8 cellular contexts compared by ENCODE assay signal in genomic region chr11:65355776-65356393, GRCh38. TPM values are rescaled to one million over a fixed set of nuclear protein-coding genes. Genes with fewer than 3 reads are reported as not detected.
DNase-seq lines count a peak whose midpoint lies in the region; ATAC-seq, FAIRE-seq and TF ChIP-seq lines count a peak whose summit lies in the region.

No MANE protein-coding gene starts in this region.

- CTCF ChIA-PET in GM12878 (lab: Yijun Ruan, JAX): interaction anchor here (1.1 to 2.1 kb wide), 4 partner anchors 26 to 54 kb away, joined by 3 to 8 read pairs (median 3); partner anchors contain the start of gene SLC25A45

- H3K4me2 ChIP-seq in GM12878 (ENCODE audit: control insufficient read depth, insufficient read depth): peak overlapping the region; percentile 97
- H3K4me2 ChIP-seq in keratinocyte (ENCODE audit: control insufficient read depth, extremely low read depth, insufficient read depth, low read depth, low read length): peak overlapping the region; percentile 92

- H4K20me1 ChIP-seq in GM12878 (ENCODE audit: control insufficient read depth, insufficient read depth) (no peaks in the 10 kb centered on the region), keratinocyte (ENCODE audit: control insufficient read depth, extremely low read depth, insufficient read depth, low read length) (peaks cover 2% of the 10 kb centered on the region)

- in situ Hi-C loops in GM12878 (cut with MboI): no loop called here

- peaks cover 25% of the 10 kb centered on the region for H3K4me1 Mint-ChIP-seq in stimulated activated naive CD8-positive, alpha-beta T cell treated with anti-CD3 and anti-CD28 coated beads, Interleukin-15, amount 100 ng/mL, for 72 hours

- intact Hi-C loops in GM12878 (cut with micrococcal nuclease; ENCODE audit: unreplicated experiment): no loop called here

- 86% methylated on average over 35 of the region's 35 CpGs for WGBS in GM12878 (ENCODE audit: insufficient coverage, insufficient replicate concordance, low lambda C conversion rate, missing lambda C conversion rate)

- H3K9me3 ChIP-seq in GM12878 (replicated peaks; ENCODE audit: control insufficient read depth, insufficient read depth, low read length) (no peaks in the 10 kb centered on the region), keratinocyte (ENCODE audit: control insufficient read depth, low read depth, low read length) (no peaks in the 10 kb centered on the region)

- H3K4me1 ChIP-seq in GM12878 (ENCODE audit: control insufficient read depth, insufficient read depth, low read length) (peaks cover 4% of the 10 kb centered on the region), keratinocyte (ENCODE audit: control insufficient read depth, extremely low read depth, insufficient read depth, low read length) (peaks cover 12% of the 10 kb centered on the region)

- TF ChIP-seq POLR2A in GM12878 (IDR thresholded peaks at IDR 0.05; ENCODE audit: low read depth, low read length): no peak

- TF ChIP-seq RAD21 in GM12878 (IDR thresholded peaks at IDR 0.05; ENCODE audit: insufficient read depth, low read depth, low read length): no peak

- no peak overlapping the region for H3K27ac ChIP-seq in GM12878 (ENCODE audit: control insufficient read depth, insufficient read depth)
- H3K27ac ChIP-seq in keratinocyte (ENCODE audit: control insufficient read depth, insufficient read depth, low read length): no peak overlapping the region

- H3K9ac ChIP-seq in GM12878 (ENCODE audit: control insufficient read depth, insufficient read depth, low read length): no peak overlapping the region
- H3K9ac ChIP-seq in keratinocyte (ENCODE audit: control insufficient read depth, extremely low read depth, insufficient read depth, low read length): peak overlapping the region; percentile 41

- H3K79me2 ChIP-seq in GM12878 (ENCODE audit: control insufficient read depth, insufficient read depth, low read length) (no peaks in the 10 kb centered on the region), keratinocyte (ENCODE audit: control insufficient read depth, insufficient read depth, low read length) (no peaks in the 10 kb centered on the region)

- POLR2A ChIA-PET in GM12878 (lab: Charles Lee): interaction anchor here (0.6 to 2.0 kb wide), 2 partner anchors 22 to 87 kb away, joined by 3 to 7 read pairs; partner anchors contain the start of gene DPF2

- H2AFZ ChIP-seq in GM12878 (ENCODE audit: control insufficient read depth, low read depth, low read length) (no peak overlapping the region), keratinocyte (ENCODE audit: control insufficient read depth, low read length) (peak overlapping the region; percentile 65)

- dilution Hi-C loops in keratinocyte (cut with MboI; ENCODE audit: extremely low pct_ligation_motif_present, low sequenced_read_pairs): no loop called here

- BruUV-seq in GM12878 (replicated peaks; lab: Mats Ljungman, UMichigan): no TSS peak

- peak overlapping the region; percentile 89; the same call in 1 of the 2 replicates for H3K4me3 ChIP-seq in GM12878
- H3K4me3 ChIP-seq in keratinocyte (ENCODE audit: control insufficient read depth in 2 of 3, extremely low read depth in 1 of 3, insufficient read depth in 2 of 3, low read depth in 1 of 3, low read length in 3 of 3): peak overlapping the region; percentile 37 to 68 (median 38)

- RAD21 ChIA-PET in GM12878 (lab: Charles Lee; ENCODE audit: unreplicated experiment): interaction anchor here (1.1 to 1.5 kb wide), 2 partner anchors 21 to 22 kb away, joined by 3 read pairs; partner anchors contain the start of gene DPF2

- no peaks in the 10 kb centered on the region for H3K9me1 ChIP-seq in keratinocyte (ENCODE audit: control insufficient read depth, extremely low read depth, insufficient read depth, low read length)

- peak overlapping the region in 1 of 2 donors; percentile 1 for H3K27ac Mint-ChIP-seq in stimulated activated naive CD8-positive, alpha-beta T cell treated with anti-CD3 and anti-CD28 coated beads, Interleukin-15, amount 100 ng/mL, for 72 hours

- TF ChIP-seq CTCF in GM12878 (IDR thresholded peaks at IDR 0.05 in 2 of 3, conservative IDR thresholded peaks at IDR 0.05 in 1 of 3; ENCODE audit: control insufficient read depth in 2 of 3, extremely low read depth in 1 of 3, insufficient read depth in 1 of 3, low read depth in 3 of 3, low read length in 3 of 3) (no peak), keratinocyte (optimal IDR thresholded peaks at IDR 0.05 in 1 of 3, IDR thresholded peaks at IDR 0.05 in 1 of 3, conservative IDR thresholded peaks at IDR 0.05 in 1 of 3; ENCODE audit: extremely low read depth in 1 of 3, insufficient read depth in 2 of 3, low read length in 3 of 3) (no peak)

- FAIRE-seq in GM12878 (lab: Jason Lieb, UNC): no peak
- FAIRE-seq in keratinocyte (lab: Jason Lieb, UNC): no peak

- H3K9me3 Mint-ChIP-seq in stimulated activated naive CD8-positive, alpha-beta T cell treated with anti-CD3 and anti-CD28 coated beads, Interleukin-15, amount 100 ng/mL, for 72 hours: no peaks in the 10 kb centered on the region

- H3K27me3 ChIP-seq in GM12878 (replicated peaks in 1 of 2; ENCODE audit: control insufficient read depth in 2 of 2, insufficient read depth in 2 of 2, low read length in 1 of 2) (0 out of 4 replicates have a peak, but pooled peaks cover 0 to 3% of the 10 kb centered on the region in 2 experiments), keratinocyte (ENCODE audit: control insufficient read depth, extremely low read depth, insufficient read depth, low read length) (peaks cover 19% of the 10 kb centered on the region)

- ATAC-seq in GM12878: no peak
- ATAC-seq in stimulated activated naive CD8-positive, alpha-beta T cell treated with anti-CD3 and anti-CD28 coated beads, Interleukin-15, amount 100 ng/mL, for 72 hours: no peak

- SMC1A ChIA-PET in GM12878 (lab: Charles Lee; ENCODE audit: uncharacterized antibody, unreplicated experiment): interaction anchor here (0.8 kb wide), 2 partner anchors 155 to 216 kb away, joined by 3 read pairs; no protein-coding TSS in a partner anchor

- peak overlapping the region; percentile 92 to 95 for H3K4me3 Mint-ChIP-seq in stimulated activated naive CD8-positive, alpha-beta T cell treated with anti-CD3 and anti-CD28 coated beads, Interleukin-15, amount 100 ng/mL, for 72 hours

- peaks cover 6% of the 10 kb centered on the region for H3K27me3 Mint-ChIP-seq in stimulated activated naive CD8-positive, alpha-beta T cell treated with anti-CD3 and anti-CD28 coated beads, Interleukin-15, amount 100 ng/mL, for 72 hours

- DNase-seq in LHCN-M2 (ENCODE audit: low read depth): peak; percentile 45
- DNase-seq in GM12878 (ENCODE audit: low read depth, low spot score): no peak
- no peak for DNase-seq in keratinocyte (ENCODE audit: low read depth, low spot score)
- no peak for DNase-seq in stimulated activated naive CD8-positive, alpha-beta T cell treated with anti-CD3 and anti-CD28 coated beads, Interleukin-15, amount 100 ng/mL, for 72 hours
- DNase-seq in GF-D8 (lab: John Stamatoyannopoulos, UW): no peak
- DNase-seq in SW 1271 (lab: John Stamatoyannopoulos, UW): no peak
- DNase-seq in NCI-H146 treated with DMSO at 0.1 percent for 48 hours (lab: John Stamatoyannopoulos, UW; ENCODE audit: unreplicated experiment): no peak
- no peak for DNase-seq in NCI-H2029 treated with DMSO at 0.1 percent for 48 hours (lab: John Stamatoyannopoulos, UW)

- TF ChIP-seq EP300 in GM12878 (IDR thresholded peaks at IDR 0.05; ENCODE audit: borderline replicate concordance in 1 of 2, control insufficient read depth in 1 of 2, low read depth in 2 of 2, low read length in 2 of 2): no peak

- H3K36me3 ChIP-seq in GM12878 (ENCODE audit: control insufficient read depth in 2 of 2, insufficient read depth in 2 of 2, low read length in 1 of 2) (peaks cover 9 to 13% of the 10 kb centered on the region in 2 experiments; a peak in 3 of 4 replicates), keratinocyte (ENCODE audit: control insufficient read depth in 2 of 2, extremely low read depth in 1 of 2, insufficient read depth in 2 of 2, low read length in 2 of 2) (peaks cover 6 to 9% of the 10 kb centered on the region in 2 experiments)

RNA-seq across cellular contexts. Expression of gene TIGD3, which starts 1.3 kb away (rescaled TPM):
- total RNA-seq in LHCN-M2 (2014; rRNA removed) (0.26 and 0.29 TPM in 2 replicates), GM12878 (2014; rRNA removed) (1.3 and 1.4 TPM in 2 replicates), GM12878 (2014; rRNA removed; fragmentation: Illumina TruSeq; extraction: Trizol) (0.18 and 0.49 TPM in 2 replicates), GM12878 (2021) (1.2 and 1.3 TPM in 2 replicates)
- polyA plus RNA-seq in LHCN-M2 (2012): 0.13 TPM
- 0.79 and 1.3 TPM in 2 replicates for total RNA-seq in GM12878 (2013; cell fraction: nucleolus; rRNA removed)
- 0.33 TPM for polyA plus RNA-seq in GM12878 (2011; ENCODE audit: low read depth)
- polyA plus RNA-seq in GM12878 (2011; rRNA removed) (0.20 and 0.41 TPM in 2 replicates), GM12878 (2014; fragmentation: Illumina TruSeq; extraction: Trizol) (0.25 and 0.52 TPM in 2 replicates), GM12878 (2014; fragmentation: Nextera tagmentation; extraction: Ambion mirVana) (under 1 TPM; 0.13 TPM), GM12878 (2014; rRNA removed) (0.66 and 1.00 TPM in 2 replicates), GM12878 (2016; fragmentation: Nextera tagmentation; extraction: Ambion mirVana) (under 1 TPM; 0.64 to 0.95 TPM), keratinocyte (0.04 to 0.05 TPM in 2 of 3 replicates, not detected in the other)
- 0.37 and 0.59 TPM in 2 replicates for polyA plus RNA-seq in GM12878 (2011; cell fraction: cytosol; rRNA removed)
- polyA plus RNA-seq in GM12878 (2011; cell fraction: nucleus; rRNA removed): 0.96 and 1.4 TPM in 2 replicates
- 0.50 and 0.94 TPM in 2 replicates for polyA plus RNA-seq in GM12878 (2012)
- polyA minus RNA-seq in GM12878 (2011; rRNA and poly(A)+ RNA removed): 0.44 and 0.82 TPM in 2 replicates
- polyA minus RNA-seq in GM12878 (2011; cell fraction: cytosol; rRNA and poly(A)+ RNA removed): not detected in 2 replicates
- polyA minus RNA-seq in GM12878 (2011; cell fraction: nucleus; rRNA and poly(A)+ RNA removed): 0.24 and 0.67 TPM in 2 replicates
- polyA plus RNA-seq in keratinocyte (2011; ENCODE audit: low read depth): 0.56 TPM
- 0.05 TPM in 1 of 2 replicates, not detected in the other for polyA plus RNA-seq in keratinocyte (2011; cell fraction: cytosol; rRNA removed)
- 0.23 and 0.32 TPM in 2 replicates for polyA plus RNA-seq in keratinocyte (2011; cell fraction: nucleus; rRNA removed)
- 0.05 and 0.23 TPM in 2 replicates for polyA plus RNA-seq in keratinocyte (2012; ENCODE audit: low replicate concordance)
- not detected in 3 replicates for polyA minus RNA-seq in keratinocyte
- not detected for polyA minus RNA-seq in keratinocyte (2011; cell fraction: cytosol; rRNA and poly(A)+ RNA removed)
- not detected in 2 replicates for polyA minus RNA-seq in keratinocyte (2011; cell fraction: nucleus; rRNA and poly(A)+ RNA removed)

RNA-seq across cellular contexts. Expression of gene DPF2, which starts 22.2 kb away (rescaled TPM):
- total RNA-seq in LHCN-M2 (2014; rRNA removed) (32.1 and 41.6 TPM in 2 replicates), GM12878 (2014; rRNA removed) (34.0 and 36.2 TPM in 2 replicates), GM12878 (2014; rRNA removed; fragmentation: Illumina TruSeq; extraction: Trizol) (27.5 and 27.9 TPM in 2 replicates), GM12878 (2021) (49.2 and 57.3 TPM in 2 replicates)
- polyA plus RNA-seq in LHCN-M2 (2012): 34.4 TPM
- total RNA-seq in GM12878 (2013; cell fraction: nucleolus; rRNA removed): 54.0 and 61.9 TPM in 2 replicates
- 20.0 TPM for polyA plus RNA-seq in GM12878 (2011; ENCODE audit: low read depth)
- polyA plus RNA-seq in GM12878 (2011; rRNA removed) (24.3 and 29.4 TPM in 2 replicates), GM12878 (2014; fragmentation: Illumina TruSeq; extraction: Trizol) (44.0 and 54.1 TPM in 2 replicates), GM12878 (2014; fragmentation: Nextera tagmentation; extraction: Ambion mirVana) (10 to 100 TPM; 14.7 to 15.0 TPM), GM12878 (2014; rRNA removed) (32.0 and 33.1 TPM in 2 replicates), GM12878 (2016; fragmentation: Nextera tagmentation; extraction: Ambion mirVana) (10 to 100 TPM; 56.8 to 60.0 TPM), keratinocyte (14.5 to 43.9 TPM (median 16.8 TPM) in 3 replicates)
- 40.3 and 53.9 TPM in 2 replicates for polyA plus RNA-seq in GM12878 (2011; cell fraction: cytosol; rRNA removed)
- 79.8 and 81.5 TPM in 2 replicates for polyA plus RNA-seq in GM12878 (2011; cell fraction: nucleus; rRNA removed)
- 37.2 and 38.7 TPM in 2 replicates for polyA plus RNA-seq in GM12878 (2012)
- 28.1 and 45.1 TPM in 2 replicates for polyA minus RNA-seq in GM12878 (2011; rRNA and poly(A)+ RNA removed)
- 15.8 and 23.3 TPM in 2 replicates for polyA minus RNA-seq in GM12878 (2011; cell fraction: cytosol; rRNA and poly(A)+ RNA removed)
- polyA minus RNA-seq in GM12878 (2011; cell fraction: nucleus; rRNA and poly(A)+ RNA removed): 19.9 and 34.4 TPM in 2 replicates
- polyA plus RNA-seq in keratinocyte (2011; ENCODE audit: low read depth): 15.6 TPM
- 25.9 and 28.3 TPM in 2 replicates for polyA plus RNA-seq in keratinocyte (2011; cell fraction: cytosol; rRNA removed)
- polyA plus RNA-seq in keratinocyte (2011; cell fraction: nucleus; rRNA removed): 62.6 and 66.3 TPM in 2 replicates
- polyA plus RNA-seq in keratinocyte (2012; ENCODE audit: low replicate concordance): 26.6 and 28.8 TPM in 2 replicates
- 23.0 to 75.8 TPM (median 23.5 TPM) in 3 replicates for polyA minus RNA-seq in keratinocyte
- polyA minus RNA-seq in keratinocyte (2011; cell fraction: cytosol; rRNA and poly(A)+ RNA removed): 19.8 TPM
- polyA minus RNA-seq in keratinocyte (2011; cell fraction: nucleus; rRNA and poly(A)+ RNA removed): 15.9 and 26.8 TPM in 2 replicates

RNA-seq across cellular contexts. Expression of gene SLC25A45, which starts 26.6 kb away (rescaled TPM):
- 1.4 and 2.3 TPM in 2 replicates for total RNA-seq in LHCN-M2 (2014; rRNA removed)
- polyA plus RNA-seq in LHCN-M2 (2012): 1.5 TPM
- 23.1 and 23.7 TPM in 2 replicates for total RNA-seq in GM12878 (2013; cell fraction: nucleolus; rRNA removed)
- total RNA-seq in GM12878 (2014; rRNA removed): 19.4 and 22.8 TPM in 2 replicates
- 10.8 and 13.1 TPM in 2 replicates for total RNA-seq in GM12878 (2014; rRNA removed; fragmentation: Illumina TruSeq; extraction: Trizol)
- 28.6 and 29.1 TPM in 2 replicates for total RNA-seq in GM12878 (2021)
- 10.7 TPM for polyA plus RNA-seq in GM12878 (2011; ENCODE audit: low read depth)
- polyA plus RNA-seq in GM12878 (2011; rRNA removed): 9.2 and 15.4 TPM in 2 replicates
- polyA plus RNA-seq in GM12878 (2011; cell fraction: cytosol; rRNA removed): 20.7 and 25.7 TPM in 2 replicates
- polyA plus RNA-seq in GM12878 (2011; cell fraction: nucleus; rRNA removed): 46.7 and 57.3 TPM in 2 replicates
- polyA plus RNA-seq in GM12878 (2012): 17.8 and 25.4 TPM in 2 replicates
- 15.5 and 17.8 TPM in 2 replicates for polyA plus RNA-seq in GM12878 (2014; fragmentation: Illumina TruSeq; extraction: Trizol)
- 1 to 10 TPM; 4.1 to 9.7 TPM for polyA plus RNA-seq in GM12878 (2014; fragmentation: Nextera tagmentation; extraction: Ambion mirVana)
- polyA plus RNA-seq in GM12878 (2014; rRNA removed): 33.7 and 35.5 TPM in 2 replicates
- polyA plus RNA-seq in GM12878 (2016; fragmentation: Nextera tagmentation; extraction: Ambion mirVana): 10 to 100 TPM; 31.0 to 35.2 TPM
- 3.9 and 9.1 TPM in 2 replicates for polyA minus RNA-seq in GM12878 (2011; rRNA and poly(A)+ RNA removed)
- 1.9 and 4.7 TPM in 2 replicates for polyA minus RNA-seq in GM12878 (2011; cell fraction: cytosol; rRNA and poly(A)+ RNA removed)
- 6.6 and 8.6 TPM in 2 replicates for polyA minus RNA-seq in GM12878 (2011; cell fraction: nucleus; rRNA and poly(A)+ RNA removed)
- 0.20 to 0.46 TPM (median 0.25 TPM) in 3 replicates for polyA plus RNA-seq in keratinocyte
- polyA plus RNA-seq in keratinocyte (2011; ENCODE audit: low read depth): 0.25 TPM
- polyA plus RNA-seq in keratinocyte (2011; cell fraction: cytosol; rRNA removed): 0.10 and 0.12 TPM in 2 replicates
- 1.1 and 1.2 TPM in 2 replicates for polyA plus RNA-seq in keratinocyte (2011; cell fraction: nucleus; rRNA removed)
- 0.50 and 0.66 TPM in 2 replicates for polyA plus RNA-seq in keratinocyte (2012; ENCODE audit: low replicate concordance)
- 0.30 to 0.93 TPM (median 0.59 TPM) in 3 replicates for polyA minus RNA-seq in keratinocyte
- not detected for polyA minus RNA-seq in keratinocyte (2011; cell fraction: cytosol; rRNA and poly(A)+ RNA removed)
- polyA minus RNA-seq in keratinocyte (2011; cell fraction: nucleus; rRNA and poly(A)+ RNA removed): 0.95 and 1.4 TPM in 2 replicates

RNA-seq across cellular contexts. Expression of gene FRMD8, which starts 30.6 kb away (rescaled TPM):
- 40.7 and 58.7 TPM in 2 replicates for total RNA-seq in LHCN-M2 (2014; rRNA removed)
- polyA plus RNA-seq in LHCN-M2 (2012): 19.7 TPM
- total RNA-seq in GM12878 (2013; cell fraction: nucleolus; rRNA removed): 52.5 and 60.5 TPM in 2 replicates
- 40.9 and 47.5 TPM in 2 replicates for total RNA-seq in GM12878 (2014; rRNA removed)
- 12.2 and 14.3 TPM in 2 replicates for total RNA-seq in GM12878 (2014; rRNA removed; fragmentation: Illumina TruSeq; extraction: Trizol)
- 65.1 and 69.4 TPM in 2 replicates for total RNA-seq in GM12878 (2021)
- 8.2 TPM for polyA plus RNA-seq in GM12878 (2011; ENCODE audit: low read depth)
- polyA plus RNA-seq in GM12878 (2011; rRNA removed): 8.0 and 18.4 TPM in 2 replicates
- 28.1 and 42.6 TPM in 2 replicates for polyA plus RNA-seq in GM12878 (2011; cell fraction: cytosol; rRNA removed)
- polyA plus RNA-seq in GM12878 (2011; cell fraction: nucleus; rRNA removed): 58.9 and 140 TPM in 2 replicates
- polyA plus RNA-seq in GM12878 (2012): 14.9 and 21.0 TPM in 2 replicates
- 6.6 and 14.0 TPM in 2 replicates for polyA plus RNA-seq in GM12878 (2014; fragmentation: Illumina TruSeq; extraction: Trizol)
- polyA plus RNA-seq in GM12878 (2014; fragmentation: Nextera tagmentation; extraction: Ambion mirVana): 1 to 10 TPM; 8.3 TPM
- polyA plus RNA-seq in GM12878 (2014; rRNA removed): 53.8 and 55.9 TPM in 2 replicates
- polyA plus RNA-seq in GM12878 (2016; fragmentation: Nextera tagmentation; extraction: Ambion mirVana): 10 to 100 TPM; 37.7 to 42.4 TPM
- 26.0 and 32.5 TPM in 2 replicates for polyA minus RNA-seq in GM12878 (2011; rRNA and poly(A)+ RNA removed)
- 21.4 and 21.8 TPM in 2 replicates for polyA minus RNA-seq in GM12878 (2011; cell fraction: cytosol; rRNA and poly(A)+ RNA removed)
- 33.6 and 61.0 TPM in 2 replicates for polyA minus RNA-seq in GM12878 (2011; cell fraction: nucleus; rRNA and poly(A)+ RNA removed)
- 24.1 to 47.3 TPM (median 25.0 TPM) in 3 replicates for polyA plus RNA-seq in keratinocyte
- 8.5 TPM for polyA plus RNA-seq in keratinocyte (2011; ENCODE audit: low read depth)
- polyA plus RNA-seq in keratinocyte (2011; cell fraction: cytosol; rRNA removed): 20.8 and 29.3 TPM in 2 replicates
- polyA plus RNA-seq in keratinocyte (2011; cell fraction: nucleus; rRNA removed): 58.8 and 74.9 TPM in 2 replicates
- 20.8 and 30.9 TPM in 2 replicates for polyA plus RNA-seq in keratinocyte (2012; ENCODE audit: low replicate concordance)
- polyA minus RNA-seq in keratinocyte: 28.2 to 54.5 TPM (median 34.5 TPM) in 3 replicates
- 64.1 TPM for polyA minus RNA-seq in keratinocyte (2011; cell fraction: cytosol; rRNA and poly(A)+ RNA removed)
- 56.0 and 58.9 TPM in 2 replicates for polyA minus RNA-seq in keratinocyte (2011; cell fraction: nucleus; rRNA and poly(A)+ RNA removed)

RNA-seq across cellular contexts. Expression of gene CDC42EP2, which starts 41.2 kb away (rescaled TPM):
- total RNA-seq in LHCN-M2 (2014; rRNA removed) (10.2 and 20.5 TPM in 2 replicates), GM12878 (2014; rRNA removed) (0.44 TPM in 1 of 2 replicates, not detected in the other), GM12878 (2014; rRNA removed; fragmentation: Illumina TruSeq; extraction: Trizol) (0.23 TPM in 1 of 2 replicates, not detected in the other), GM12878 (2021) (0.66 and 1.2 TPM in 2 replicates)
- polyA plus RNA-seq in LHCN-M2 (2012): 26.2 TPM
- 3.5 and 4.6 TPM in 2 replicates for total RNA-seq in GM12878 (2013; cell fraction: nucleolus; rRNA removed)
- polyA plus RNA-seq in GM12878 (2011; ENCODE audit: low read depth): 0.13 TPM
- polyA plus RNA-seq in GM12878 (2011; rRNA removed) (0.03 TPM in 1 of 2 replicates, not detected in the other), GM12878 (2014; fragmentation: Illumina TruSeq; extraction: Trizol) (0.06 TPM in 1 of 2 replicates, not detected in the other), GM12878 (2014; fragmentation: Nextera tagmentation; extraction: Ambion mirVana) (under 1 TPM in 1 of 2 experiments, not detected in 1; 0.07 TPM), GM12878 (2014; rRNA removed) (0.12 and 0.41 TPM in 2 replicates), GM12878 (2016; fragmentation: Nextera tagmentation; extraction: Ambion mirVana) (under 1 TPM; 0.09 to 0.13 TPM), keratinocyte (3.6 to 18.7 TPM (median 6.1 TPM) in 3 replicates)
- polyA plus RNA-seq in GM12878 (2011; cell fraction: cytosol; rRNA removed): 0.08 TPM in 1 of 2 replicates, not detected in the other
- 0.41 and 0.58 TPM in 2 replicates for polyA plus RNA-seq in GM12878 (2011; cell fraction: nucleus; rRNA removed)
- 0.88 and 1.3 TPM in 2 replicates for polyA plus RNA-seq in GM12878 (2012)
- 0.46 TPM in 1 of 2 replicates, not detected in the other for polyA minus RNA-seq in GM12878 (2011; rRNA and poly(A)+ RNA removed)
- 0.53 TPM in 1 of 2 replicates, not detected in the other for polyA minus RNA-seq in GM12878 (2011; cell fraction: cytosol; rRNA and poly(A)+ RNA removed)
- 0.12 TPM in 1 of 2 replicates, not detected in the other for polyA minus RNA-seq in GM12878 (2011; cell fraction: nucleus; rRNA and poly(A)+ RNA removed)
- polyA plus RNA-seq in keratinocyte (2011; ENCODE audit: low read depth): 0.82 TPM
- polyA plus RNA-seq in keratinocyte (2011; cell fraction: cytosol; rRNA removed): 7.1 and 12.7 TPM in 2 replicates
- 15.7 and 19.5 TPM in 2 replicates for polyA plus RNA-seq in keratinocyte (2011; cell fraction: nucleus; rRNA removed)
- 5.8 and 21.7 TPM in 2 replicates for polyA plus RNA-seq in keratinocyte (2012; ENCODE audit: low replicate concordance)
- 9.7 to 64.5 TPM (median 12.2 TPM) in 3 replicates for polyA minus RNA-seq in keratinocyte
- polyA minus RNA-seq in keratinocyte (2011; cell fraction: cytosol; rRNA and poly(A)+ RNA removed): 20.1 TPM
- 16.4 and 16.9 TPM in 2 replicates for polyA minus RNA-seq in keratinocyte (2011; cell fraction: nucleus; rRNA and poly(A)+ RNA removed)
